13 cellular contexts compared by ENCODE assay signal in genomic region chr11:64337538-64338249, GRCh38. TPM values are rescaled to one million over a fixed set of nuclear protein-coding genes. Genes with fewer than 3 reads are reported as not detected.
DNase-seq lines count a peak whose midpoint lies in the region; ATAC-seq and TF ChIP-seq lines count a peak whose summit lies in the region.
"Had no signal": no experiment of that assay in that cellular context is flagged by ENCODE, and none has a peak within 500 bp of the region (broad histone marks: within the 10 kb centered on the region; RNA-seq: fewer than 3 reads in every experiment).

No MANE protein-coding gene starts in this region.

- intact Hi-C loops in activated CD8-positive, alpha-beta T cell treated with anti-CD3 and anti-CD28 coated beads for 36 hours (cut with micrococcal nuclease) = no loop called here
- intact Hi-C loops in activated T-helper 1 cell treated with anti-CD3 and anti-CD28 coated beads, Interleukin-12 subunit alpha, Interleukin-12 subunit beta, Interleukin-2, Interleukin-4 antibody, amounts not matched to agents 30 ng/mL and 10 ng/mL and 1 ng/mL, durations not matched to agents 14 hours and 24 hours and 36 hours (cut with micrococcal nuclease) = no loop called here
- intact Hi-C loops in naive thymus-derived CD4-positive, alpha-beta T cell (cut with micrococcal nuclease) = no loop called here

- peaks cover 0 to 11% (median 4%) of the 10 kb centered on the region in 3 experiments for H3K36me3 ChIP-seq in naive thymus-derived CD4-positive, alpha-beta T cell (ENCODE audit: control insufficient read depth in 2 of 3, insufficient read depth in 3 of 3, low read length in 3 of 3)
- H3K36me3 ChIP-seq: thoracic aorta had no signal

- H3K4me3 ChIP-seq in naive thymus-derived CD4-positive, alpha-beta T cell (ENCODE audit: low read length) = no peak overlapping the region
- H3K4me3 ChIP-seq: GM23338, thoracic aorta had no signal

- no peaks in the 10 kb centered on the region for H3K9me3 Mint-ChIP-seq in activated CD8-positive, alpha-beta T cell treated with anti-CD3 and anti-CD28 coated beads for 36 hours
- no peaks in the 10 kb centered on the region for H3K9me3 Mint-ChIP-seq in activated CD8-positive, alpha-beta T cell treated with anti-CD3 and anti-CD28 coated beads, Interleukin-2, amount 10 ng/mL, durations not matched to agents 7 days and 5 days (ENCODE audit: insufficient read depth)
- no peaks in the 10 kb centered on the region for H3K9me3 Mint-ChIP-seq in activated T-helper 1 cell treated with anti-CD3 and anti-CD28 coated beads, Interleukin-12 subunit alpha, Interleukin-12 subunit beta, Interleukin-2, Interleukin-4 antibody, amounts not matched to agents 30 ng/mL and 10 ng/mL and 1 ng/mL, durations not matched to agents 14 hours and 24 hours and 36 hours
- no peaks in the 10 kb centered on the region for H3K9me3 Mint-ChIP-seq in naive thymus-derived CD4-positive, alpha-beta T cell
- H3K9me3 Mint-ChIP-seq: GM23338 had no signal

- peaks cover 41% of the 10 kb centered on the region for H3K4me1 Mint-ChIP-seq in activated CD8-positive, alpha-beta T cell treated with anti-CD3 and anti-CD28 coated beads for 36 hours (ENCODE audit: low read depth)
- H3K4me1 Mint-ChIP-seq in activated CD8-positive, alpha-beta T cell treated with anti-CD3 and anti-CD28 coated beads, Interleukin-2, amount 10 ng/mL, durations not matched to agents 7 days and 5 days (ENCODE audit: low read depth) = peaks cover 55% of the 10 kb centered on the region
- peaks cover 41% of the 10 kb centered on the region for H3K4me1 Mint-ChIP-seq in activated T-helper 1 cell treated with anti-CD3 and anti-CD28 coated beads, Interleukin-12 subunit alpha, Interleukin-12 subunit beta, Interleukin-2, Interleukin-4 antibody, amounts not matched to agents 30 ng/mL and 10 ng/mL and 1 ng/mL, durations not matched to agents 14 hours and 24 hours and 36 hours (ENCODE audit: low read depth)
- peaks cover 17 to 46% (median 26%) of the 10 kb centered on the region in 7 donors for H3K4me1 Mint-ChIP-seq in naive thymus-derived CD4-positive, alpha-beta T cell

- peaks cover 39% of the 10 kb centered on the region for H3K36me3 Mint-ChIP-seq in activated CD8-positive, alpha-beta T cell treated with anti-CD3 and anti-CD28 coated beads for 36 hours (ENCODE audit: low read depth)
- H3K36me3 Mint-ChIP-seq in activated CD8-positive, alpha-beta T cell treated with anti-CD3 and anti-CD28 coated beads, Interleukin-2, amount 10 ng/mL, durations not matched to agents 7 days and 5 days (ENCODE audit: low read depth) = peaks cover 42% of the 10 kb centered on the region
- peaks cover 10% of the 10 kb centered on the region for H3K36me3 Mint-ChIP-seq in activated T-helper 1 cell treated with anti-CD3 and anti-CD28 coated beads, Interleukin-12 subunit alpha, Interleukin-12 subunit beta, Interleukin-2, Interleukin-4 antibody, amounts not matched to agents 30 ng/mL and 10 ng/mL and 1 ng/mL, durations not matched to agents 14 hours and 24 hours and 36 hours (ENCODE audit: low read depth)
- peaks cover 0 to 12% (median 9%) of the 10 kb centered on the region in 5 donors for H3K36me3 Mint-ChIP-seq in naive thymus-derived CD4-positive, alpha-beta T cell

- H3K27ac Mint-ChIP-seq in activated CD8-positive, alpha-beta T cell treated with anti-CD3 and anti-CD28 coated beads for 36 hours = peak overlapping the region; percentile 38
- H3K27ac Mint-ChIP-seq in activated CD8-positive, alpha-beta T cell treated with anti-CD3 and anti-CD28 coated beads, Interleukin-2, amount 10 ng/mL, durations not matched to agents 7 days and 5 days = no peak overlapping the region
- no peak overlapping the region for H3K27ac Mint-ChIP-seq in activated T-helper 1 cell treated with anti-CD3 and anti-CD28 coated beads, Interleukin-12 subunit alpha, Interleukin-12 subunit beta, Interleukin-2, Interleukin-4 antibody, amounts not matched to agents 30 ng/mL and 10 ng/mL and 1 ng/mL, durations not matched to agents 14 hours and 24 hours and 36 hours
- H3K27ac Mint-ChIP-seq in naive thymus-derived CD4-positive, alpha-beta T cell = peak overlapping the region in 7 of 9 donors; percentile 14 to 78 (median 54)
- H3K27ac Mint-ChIP-seq: GM23338 had no signal

- no peaks in the 10 kb centered on the region for H3K9me3 ChIP-seq in naive thymus-derived CD4-positive, alpha-beta T cell (ENCODE audit: control insufficient read depth in 2 of 3, low read length in 3 of 3)
- H3K9me3 ChIP-seq: thoracic aorta had no signal

- no peak overlapping the region for H3K27ac ChIP-seq in naive thymus-derived CD4-positive, alpha-beta T cell (ENCODE audit: low read depth, low read length)
- H3K27ac ChIP-seq: KMS-11, thoracic aorta had no signal

- TF ChIP-seq CTCF in activated CD8-positive, alpha-beta T cell treated with anti-CD3 and anti-CD28 coated beads for 36 hours (IDR thresholded peaks at IDR 0.05) = no peak

- POLR2A ChIA-PET in activated CD8-positive, alpha-beta T cell treated with anti-CD3 and anti-CD28 coated beads for 36 hours (lab: Charles Lee) = interaction anchor here (0.7 to 1.6 kb wide), 5 partner anchors 20 to 704 kb away, joined by 3 to 5 read pairs (median 3); partner anchors contain the start of genes ESRRA, PRDX5 and TRMT112
- POLR2A ChIA-PET in activated CD8-positive, alpha-beta T cell treated with anti-CD3 and anti-CD28 coated beads, Interleukin-2, amount 10 ng/mL, durations not matched to agents 7 days and 5 days (lab: Charles Lee) = interaction anchor here (4.3 kb wide), 1 partner anchor 20 kb away, joined by 37 read pairs; the partner anchor contains the start of genes PRDX5 and TRMT112
- POLR2A ChIA-PET in naive thymus-derived CD4-positive, alpha-beta T cell (lab: Charles Lee) = interaction anchor here (0.7 to 2.5 kb wide), 2 partner anchors 20 to 120 kb away, joined by 4 to 15 read pairs; partner anchors contain the start of genes PRDX5 and TRMT112

- no peak for ATAC-seq in activated CD8-positive, alpha-beta T cell treated with anti-CD3 and anti-CD28 coated beads for 36 hours
- ATAC-seq in activated CD8-positive, alpha-beta T cell treated with anti-CD3 and anti-CD28 coated beads, Interleukin-2, amount 10 ng/mL, durations not matched to agents 7 days and 5 days = no peak
- no peak for ATAC-seq in naive thymus-derived CD4-positive, alpha-beta T cell
- no peak for ATAC-seq in GM18520 (IDR thresholded peaks at IDR 0.05; ENCODE audit: unreplicated experiment)
- no peak for ATAC-seq in GM19351 (IDR thresholded peaks at IDR 0.05; ENCODE audit: unreplicated experiment)
- ATAC-seq: GM23338 had no signal

- CTCF ChIA-PET in activated CD8-positive, alpha-beta T cell treated with anti-CD3 and anti-CD28 coated beads for 36 hours (lab: Charles Lee) = interaction anchor here (0.6 to 1.5 kb wide), 5 partner anchors 20 to 111 kb away, joined by 3 to 8 read pairs (median 3); partner anchors contain the start of genes ESRRA, PRDX5 and TRMT112
- CTCF ChIA-PET in activated CD8-positive, alpha-beta T cell treated with anti-CD3 and anti-CD28 coated beads, Interleukin-2, amount 10 ng/mL, durations not matched to agents 7 days and 5 days (lab: Charles Lee) = interaction anchor here (0.7 to 2.8 kb wide), 6 partner anchors 18 to 667 kb away, joined by 4 to 17 read pairs (median 4); partner anchors contain the start of genes ATL3, ESRRA, PRDX5 and TRMT112
- CTCF ChIA-PET in naive thymus-derived CD4-positive, alpha-beta T cell (lab: Charles Lee) = interaction anchor here (0.6 to 1.5 kb wide), 5 partner anchors 13 to 351 kb away, joined by 3 to 5 read pairs (median 3); partner anchors contain the start of gene TRMT112

- no peaks in the 10 kb centered on the region for H3K27me3 ChIP-seq in naive thymus-derived CD4-positive, alpha-beta T cell (ENCODE audit: control insufficient read depth in 2 of 2, insufficient read depth in 2 of 2, low read length in 2 of 2)

- peaks cover 29 to 30% of the 10 kb centered on the region in 2 donors for H3K4me1 ChIP-seq in naive thymus-derived CD4-positive, alpha-beta T cell (ENCODE audit: control insufficient read depth in 2 of 2, insufficient read depth in 2 of 2, low read length in 2 of 2)

- no peak for DNase-seq in activated CD8-positive, alpha-beta T cell treated with anti-CD3 and anti-CD28 coated beads for 36 hours
- DNase-seq in activated CD8-positive, alpha-beta T cell treated with anti-CD3 and anti-CD28 coated beads, Interleukin-2, amount 10 ng/mL, durations not matched to agents 7 days and 5 days = no peak
- no peak for DNase-seq in activated T-helper 1 cell treated with anti-CD3 and anti-CD28 coated beads, Interleukin-12 subunit alpha, Interleukin-12 subunit beta, Interleukin-2, Interleukin-4 antibody, amounts not matched to agents 30 ng/mL and 10 ng/mL and 1 ng/mL, durations not matched to agents 14 hours and 24 hours and 36 hours (ENCODE audit: low spot score)
- no peak for DNase-seq in naive thymus-derived CD4-positive, alpha-beta T cell
- DNase-seq: kidney glomerular epithelial cell, NCI-H146, NCI-H510A, SW 1271 had no signal

- no peaks in the 10 kb centered on the region for H3K27me3 Mint-ChIP-seq in activated CD8-positive, alpha-beta T cell treated with anti-CD3 and anti-CD28 coated beads for 36 hours
- H3K27me3 Mint-ChIP-seq in activated CD8-positive, alpha-beta T cell treated with anti-CD3 and anti-CD28 coated beads, Interleukin-2, amount 10 ng/mL, durations not matched to agents 7 days and 5 days (ENCODE audit: low read depth) = no peaks in the 10 kb centered on the region
- no peaks in the 10 kb centered on the region for H3K27me3 Mint-ChIP-seq in activated T-helper 1 cell treated with anti-CD3 and anti-CD28 coated beads, Interleukin-12 subunit alpha, Interleukin-12 subunit beta, Interleukin-2, Interleukin-4 antibody, amounts not matched to agents 30 ng/mL and 10 ng/mL and 1 ng/mL, durations not matched to agents 14 hours and 24 hours and 36 hours (ENCODE audit: insufficient read depth)
- peaks cover 0 to 2% (median 0%) of the 10 kb centered on the region in 5 donors for H3K27me3 Mint-ChIP-seq in naive thymus-derived CD4-positive, alpha-beta T cell

- no peak overlapping the region for H3K4me3 Mint-ChIP-seq in activated CD8-positive, alpha-beta T cell treated with anti-CD3 and anti-CD28 coated beads for 36 hours
- H3K4me3 Mint-ChIP-seq in activated CD8-positive, alpha-beta T cell treated with anti-CD3 and anti-CD28 coated beads, Interleukin-2, amount 10 ng/mL, durations not matched to agents 7 days and 5 days = no peak overlapping the region
- H3K4me3 Mint-ChIP-seq in activated T-helper 1 cell treated with anti-CD3 and anti-CD28 coated beads, Interleukin-12 subunit alpha, Interleukin-12 subunit beta, Interleukin-2, Interleukin-4 antibody, amounts not matched to agents 30 ng/mL and 10 ng/mL and 1 ng/mL, durations not matched to agents 14 hours and 24 hours and 36 hours = peak overlapping the region; percentile 26
- peak overlapping the region in 2 of 10 donors; percentile 32 to 54 for H3K4me3 Mint-ChIP-seq in naive thymus-derived CD4-positive, alpha-beta T cell
- H3K4me3 Mint-ChIP-seq: GM23338 had no signal

RNA-seq across cellular contexts. Expression of gene CCDC88B, which starts 2.3 kb away (rescaled TPM):
- total RNA-seq in activated CD8-positive, alpha-beta T cell treated with anti-CD3 and anti-CD28 coated beads for 36 hours = 10 to 100 TPM; 65.8 to 76.1 TPM
- 100 to 1,000 TPM; 127 TPM for total RNA-seq in activated CD8-positive, alpha-beta T cell treated with anti-CD3 and anti-CD28 coated beads, Interleukin-2, amount 10 ng/mL, durations not matched to agents 7 days and 5 days
- 133 and 137 TPM in 2 replicates for total RNA-seq in activated T-helper 1 cell treated with anti-CD3 and anti-CD28 coated beads, Interleukin-12 subunit alpha, Interleukin-12 subunit beta, Interleukin-2, Interleukin-4 antibody, amounts not matched to agents 30 ng/mL and 10 ng/mL and 1 ng/mL, durations not matched to agents 14 hours and 24 hours and 36 hours
- 100 to 1,000 TPM in 3 of 5 experiments, 10 to 100 TPM in 2; 73.4 to 182 (median 116) TPM for total RNA-seq in naive thymus-derived CD4-positive, alpha-beta T cell
- polyA plus RNA-seq in naive thymus-derived CD4-positive, alpha-beta T cell = 10 to 100 TPM; 12.8 to 35.1 TPM

RNA-seq across cellular contexts. Expression of gene PRDX5, which starts 19.8 kb away (rescaled TPM):
- total RNA-seq in activated CD8-positive, alpha-beta T cell treated with anti-CD3 and anti-CD28 coated beads for 36 hours = 100 to 1,000 TPM; 103 to 105 TPM
- total RNA-seq in activated CD8-positive, alpha-beta T cell treated with anti-CD3 and anti-CD28 coated beads, Interleukin-2, amount 10 ng/mL, durations not matched to agents 7 days and 5 days = 100 to 1,000 TPM; 102 to 106 TPM
- 89.0 and 100 TPM in 2 replicates for total RNA-seq in activated T-helper 1 cell treated with anti-CD3 and anti-CD28 coated beads, Interleukin-12 subunit alpha, Interleukin-12 subunit beta, Interleukin-2, Interleukin-4 antibody, amounts not matched to agents 30 ng/mL and 10 ng/mL and 1 ng/mL, durations not matched to agents 14 hours and 24 hours and 36 hours
- total RNA-seq in naive thymus-derived CD4-positive, alpha-beta T cell = 10 to 100 TPM; 41.4 to 99.2 (median 55.2) TPM
- 100 to 1,000 TPM; 184 to 195 TPM for polyA plus RNA-seq in naive thymus-derived CD4-positive, alpha-beta T cell

RNA-seq across cellular contexts. Expression of gene TRMT112, which starts 20.3 kb away (rescaled TPM):
- total RNA-seq in activated CD8-positive, alpha-beta T cell treated with anti-CD3 and anti-CD28 coated beads for 36 hours = 100 to 1,000 TPM; 197 TPM
- 100 to 1,000 TPM; 154 to 165 TPM for total RNA-seq in activated CD8-positive, alpha-beta T cell treated with anti-CD3 and anti-CD28 coated beads, Interleukin-2, amount 10 ng/mL, durations not matched to agents 7 days and 5 days
- 307 and 312 TPM in 2 replicates for total RNA-seq in activated T-helper 1 cell treated with anti-CD3 and anti-CD28 coated beads, Interleukin-12 subunit alpha, Interleukin-12 subunit beta, Interleukin-2, Interleukin-4 antibody, amounts not matched to agents 30 ng/mL and 10 ng/mL and 1 ng/mL, durations not matched to agents 14 hours and 24 hours and 36 hours
- 100 to 1,000 TPM in 4 of 5 experiments, 10 to 100 TPM in 1; 90.9 to 208 (median 152) TPM for total RNA-seq in naive thymus-derived CD4-positive, alpha-beta T cell
- 100 to 1,000 TPM; 527 to 613 TPM for polyA plus RNA-seq in naive thymus-derived CD4-positive, alpha-beta T cell

RNA-seq across cellular contexts. Expression of gene RPS6KA4, which starts 21.3 kb away (rescaled TPM):
- total RNA-seq in activated CD8-positive, alpha-beta T cell treated with anti-CD3 and anti-CD28 coated beads for 36 hours = 10 to 100 TPM; 24.6 to 26.0 TPM
- total RNA-seq in activated CD8-positive, alpha-beta T cell treated with anti-CD3 and anti-CD28 coated beads, Interleukin-2, amount 10 ng/mL, durations not matched to agents 7 days and 5 days = 10 to 100 TPM; 39.0 to 42.3 TPM
- total RNA-seq in activated T-helper 1 cell treated with anti-CD3 and anti-CD28 coated beads, Interleukin-12 subunit alpha, Interleukin-12 subunit beta, Interleukin-2, Interleukin-4 antibody, amounts not matched to agents 30 ng/mL and 10 ng/mL and 1 ng/mL, durations not matched to agents 14 hours and 24 hours and 36 hours = 38.3 and 46.0 TPM in 2 replicates
- total RNA-seq in naive thymus-derived CD4-positive, alpha-beta T cell = 10 to 100 TPM; 14.2 to 35.7 (median 27.9) TPM
- 1 to 10 TPM; 4.6 to 7.7 TPM for polyA plus RNA-seq in naive thymus-derived CD4-positive, alpha-beta T cell

RNA-seq across cellular contexts. Expression of gene ESRRA, which starts 32.4 kb away (rescaled TPM):
- total RNA-seq in activated CD8-positive, alpha-beta T cell treated with anti-CD3 and anti-CD28 coated beads for 36 hours = 10 to 100 TPM; 37.5 to 42.4 TPM
- total RNA-seq in activated CD8-positive, alpha-beta T cell treated with anti-CD3 and anti-CD28 coated beads, Interleukin-2, amount 10 ng/mL, durations not matched to agents 7 days and 5 days = 10 to 100 TPM; 42.7 to 43.2 TPM
- 64.4 and 67.3 TPM in 2 replicates for total RNA-seq in activated T-helper 1 cell treated with anti-CD3 and anti-CD28 coated beads, Interleukin-12 subunit alpha, Interleukin-12 subunit beta, Interleukin-2, Interleukin-4 antibody, amounts not matched to agents 30 ng/mL and 10 ng/mL and 1 ng/mL, durations not matched to agents 14 hours and 24 hours and 36 hours
- total RNA-seq in naive thymus-derived CD4-positive, alpha-beta T cell = 10 to 100 TPM; 23.7 to 42.0 (median 27.9) TPM
- 10 to 100 TPM in 1 of 2 donors, 1 to 10 TPM in 1; 5.3 to 12.9 TPM for polyA plus RNA-seq in naive thymus-derived CD4-positive, alpha-beta T cell

Comparison
In these comparisons a context has a peak if more than half of its experiments do, and no peak if none do; other contexts are left out.
1. H3K27ac Mint-ChIP-seq: peak in activated CD8-positive, alpha-beta T cell treated with anti-CD3 and anti-CD28 coated beads for 36 hours (single experiment) and naive thymus-derived CD4-positive, alpha-beta T cell (7 of 9); none in activated CD8-positive, alpha-beta T cell treated with anti-CD3 and anti-CD28 coated beads, Interleukin-2, amount 10 ng/mL, durations not matched to agents 7 days and 5 days (single experiment) and activated T-helper 1 cell treated with anti-CD3 and anti-CD28 coated beads, Interleukin-12 subunit alpha, Interleukin-12 subunit beta, Interleukin-2, Interleukin-4 antibody, amounts not matched to agents 30 ng/mL and 10 ng/mL and 1 ng/mL, durations not matched to agents 14 hours and 24 hours and 36 hours (single experiment).